ENCODE assay signal across 8 cellular contexts in genomic region chr9:93955356-93956182, GRCh38. TPM values are rescaled to one million over a fixed set of nuclear protein-coding genes. Genes with fewer than 3 reads are reported as not detected.
DNase-seq lines count a peak whose midpoint lies in the region; ATAC-seq and TF ChIP-seq lines count a peak whose summit lies in the region.

No MANE protein-coding gene starts in this region.

- H3K9ac ChIP-seq in mesenchymal stem cell (ENCODE audit: low read length), result no peak overlapping the region

- no peak overlapping the region for H3K4ac ChIP-seq in mesenchymal stem cell (ENCODE audit: low read depth in 1 of 2, low read length in 2 of 2)

- ATAC-seq in GM21360 (IDR thresholded peaks at IDR 0.05; ENCODE audit: unreplicated experiment), result no peak

- WGBS in mesenchymal stem cell, result 3% methylated on average over 48 of the region's 57 CpGs

- no peak overlapping the region for H4K91ac ChIP-seq in mesenchymal stem cell (ENCODE audit: low read length)

- H3K27ac ChIP-seq in A673 (ENCODE audit: low read depth, low read length, poor library complexity, severe bottlenecking), result peak overlapping the region; percentile 42
- no peak overlapping the region for H3K27ac ChIP-seq in mesenchymal stem cell (ENCODE audit: low read length, poor library complexity, severe bottlenecking)

- peaks cover 83% of the 10 kb centered on the region for H3K27me3 Mint-ChIP-seq in activated T-cell treated with anti-CD3 and anti-CD28 coated beads, Interleukin-2, amount 50 U/mL, for 24 hours

- POLR2A ChIA-PET in A673 (lab: Charles Lee; ENCODE audit: low non-redundant PET), result no interaction called here

- H3K27ac Mint-ChIP-seq in activated T-cell treated with anti-CD3 and anti-CD28 coated beads, Interleukin-2, amount 50 U/mL, for 24 hours, result peak overlapping the region; percentile 31

- H3K4me1 Mint-ChIP-seq in activated T-cell treated with anti-CD3 and anti-CD28 coated beads, Interleukin-2, amount 50 U/mL, for 24 hours (ENCODE audit: low read depth), result peaks cover 54% of the 10 kb centered on the region

- peak; percentile 74 for DNase-seq in A673 (ENCODE audit: low spot score)
- peak; percentile 87 for DNase-seq in MG63
- DNase-seq in activated T-cell treated with anti-CD3 and anti-CD28 coated beads, Interleukin-2, amount 50 U/mL, for 24 hours, result no peak
- DNase-seq in mesenchymal stem cell, result no peak
- DNase-seq in HT-29 (ENCODE audit: low spot score), result no peak
- DNase-seq in HuH-7.5 (ENCODE audit: low spot score), result no peak
- DNase-seq in NCI-H446 treated with DMSO at 0.1 percent for 48 hours (lab: John Stamatoyannopoulos, UW), result no peak

- intact Hi-C loops in A673 (cut with micrococcal nuclease; ENCODE audit: unreplicated experiment), result no loop called here

- H3K23ac ChIP-seq in mesenchymal stem cell (ENCODE audit: low read length in 2 of 2), result no peak overlapping the region

- no peaks in the 10 kb centered on the region for H3K79me1 ChIP-seq in mesenchymal stem cell (replicated peaks; ENCODE audit: low read length, poor library complexity, severe bottlenecking)

- H2AFZ ChIP-seq in mesenchymal stem cell (ENCODE audit: low read depth, low read length), result no peak overlapping the region

- H3K4me2 ChIP-seq in mesenchymal stem cell (ENCODE audit: low read length, poor library complexity, severe bottlenecking), result peak overlapping the region; percentile 35

- H2BK120ac ChIP-seq in mesenchymal stem cell (ENCODE audit: low read depth, low read length), result no peak overlapping the region

- H3K9me3 ChIP-seq in A673 (ENCODE audit: low read depth, low read length, poor library complexity, severe bottlenecking), result no peaks in the 10 kb centered on the region
- no peaks in the 10 kb centered on the region for H3K9me3 ChIP-seq in MG63
- H3K9me3 ChIP-seq in mesenchymal stem cell (ENCODE audit: control insufficient read depth, low read length), result peaks cover 7% of the 10 kb centered on the region

- no peak overlapping the region for H3K14ac ChIP-seq in mesenchymal stem cell (ENCODE audit: low read length in 2 of 2)

- H2BK12ac ChIP-seq in mesenchymal stem cell (ENCODE audit: low read length in 2 of 2), result no peak overlapping the region

- no peak overlapping the region for H3K18ac ChIP-seq in mesenchymal stem cell (ENCODE audit: low read depth in 1 of 2, low read length in 2 of 2)

- BruUV-seq in A673 (replicated peaks; lab: Mats Ljungman, UMichigan), result no TSS peak

- CTCF ChIA-PET in A673 (lab: Charles Lee), result no interaction called here

- H3K4me3 Mint-ChIP-seq in activated T-cell treated with anti-CD3 and anti-CD28 coated beads, Interleukin-2, amount 50 U/mL, for 24 hours, result peak overlapping the region; percentile 62

- H3K9me3 Mint-ChIP-seq in activated T-cell treated with anti-CD3 and anti-CD28 coated beads, Interleukin-2, amount 50 U/mL, for 24 hours, result no peaks in the 10 kb centered on the region

- H3K36me3 ChIP-seq in A673 (ENCODE audit: insufficient read depth, low read length, poor library complexity, severe bottlenecking), result no peaks in the 10 kb centered on the region
- H3K36me3 ChIP-seq in MG63, result peaks cover 24% of the 10 kb centered on the region
- no peaks in the 10 kb centered on the region for H3K36me3 ChIP-seq in mesenchymal stem cell (ENCODE audit: control insufficient read depth in 1 of 2, insufficient read depth in 2 of 2, low read depth in 1 of 2, low read length in 2 of 2)

- no peak for TF ChIP-seq CTCF in A673 (conservative IDR thresholded peaks at IDR 0.05; ENCODE audit: low read depth, low read length)

- H3K4me1 ChIP-seq in A673 (ENCODE audit: insufficient read depth, low read length, poor library complexity, severe bottlenecking), result peaks cover 10% of the 10 kb centered on the region
- peaks cover 52% of the 10 kb centered on the region for H3K4me1 ChIP-seq in mesenchymal stem cell (ENCODE audit: control insufficient read depth, insufficient read depth, low read depth, low read length)

- no peak overlapping the region for H2AK5ac ChIP-seq in mesenchymal stem cell (ENCODE audit: low read length, severe bottlenecking)

- H2BK5ac ChIP-seq in mesenchymal stem cell (ENCODE audit: low read depth, low read length, poor library complexity, severe bottlenecking), result no peak overlapping the region

- no peaks in the 10 kb centered on the region for H3K36me3 Mint-ChIP-seq in activated T-cell treated with anti-CD3 and anti-CD28 coated beads, Interleukin-2, amount 50 U/mL, for 24 hours (ENCODE audit: low read depth)

- H3K27me3 ChIP-seq in A673 (replicated peaks; ENCODE audit: insufficient read depth, low read depth, low read length, poor library complexity) (peaks cover 90% of the 10 kb centered on the region), MG63 (no peaks in the 10 kb centered on the region), mesenchymal stem cell (ENCODE audit: control insufficient read depth in 1 of 2, insufficient read depth in 1 of 2, low read length in 2 of 2) (peaks cover 93 to 95% of the 10 kb centered on the region in 2 experiments)

- H3K4me3 ChIP-seq in A673 (ENCODE audit: low read depth, low read length, poor library complexity, severe bottlenecking) (peak overlapping the region; percentile 53), MG63 (peak overlapping the region; percentile 75), mesenchymal stem cell (ENCODE audit: insufficient read depth in 1 of 2, low read depth in 1 of 2, low read length in 2 of 2) (no peak overlapping the region)

- no peak overlapping the region for H4K8ac ChIP-seq in mesenchymal stem cell (ENCODE audit: low read length)

- no peak overlapping the region for H2BK15ac ChIP-seq in mesenchymal stem cell (ENCODE audit: low read depth, poor library complexity, severe bottlenecking)

RNA-seq across cellular contexts. Expression of gene BARX1, which starts 0.4 kb away (rescaled TPM):
- 9.8 and 9.9 TPM in 2 replicates for total RNA-seq in A673 (2021)
- 170 and 176 TPM in 2 replicates for total RNA-seq in MG63 (2014; rRNA removed; shearing (Covaris generic); ENCODE audit: low replicate concordance)
- polyA plus RNA-seq in mesenchymal stem cell (2013, experiment 1 of 2), result 2.0 TPM
- polyA plus RNA-seq in mesenchymal stem cell (2013, experiment 2 of 2), result 2.2 TPM
- not detected in 2 replicates for total RNA-seq in HT-29 (2014; rRNA removed; shearing (Covaris generic))

Comparison
In these comparisons a context has a peak if more than half of its experiments do, and no peak if none do; other contexts are left out.
1. DNase-seq: peak in A673 (single experiment) and MG63 (single experiment); none in activated T-cell treated with anti-CD3 and anti-CD28 coated beads, Interleukin-2, amount 50 U/mL, for 24 hours (single experiment), mesenchymal stem cell (single experiment), HT-29 (single experiment), HuH-7.5 (single experiment) and NCI-H446 treated with DMSO at 0.1 percent for 48 hours (single experiment).
2. H3K4me3 ChIP-seq: peak in A673 (single experiment) and MG63 (single experiment); none in mesenchymal stem cell (0 of 2).
3. RNA of gene BARX1, which starts 0.4 kb away (total RNA-seq): 170 to 176 TPM in MG63; 9.8 to 9.9 TPM in A673 and not detected in HT-29; every median in the first group is over 10 times any median in the second.